ENCODE assay signal across 20 cellular contexts in the genomic region with DNA sequence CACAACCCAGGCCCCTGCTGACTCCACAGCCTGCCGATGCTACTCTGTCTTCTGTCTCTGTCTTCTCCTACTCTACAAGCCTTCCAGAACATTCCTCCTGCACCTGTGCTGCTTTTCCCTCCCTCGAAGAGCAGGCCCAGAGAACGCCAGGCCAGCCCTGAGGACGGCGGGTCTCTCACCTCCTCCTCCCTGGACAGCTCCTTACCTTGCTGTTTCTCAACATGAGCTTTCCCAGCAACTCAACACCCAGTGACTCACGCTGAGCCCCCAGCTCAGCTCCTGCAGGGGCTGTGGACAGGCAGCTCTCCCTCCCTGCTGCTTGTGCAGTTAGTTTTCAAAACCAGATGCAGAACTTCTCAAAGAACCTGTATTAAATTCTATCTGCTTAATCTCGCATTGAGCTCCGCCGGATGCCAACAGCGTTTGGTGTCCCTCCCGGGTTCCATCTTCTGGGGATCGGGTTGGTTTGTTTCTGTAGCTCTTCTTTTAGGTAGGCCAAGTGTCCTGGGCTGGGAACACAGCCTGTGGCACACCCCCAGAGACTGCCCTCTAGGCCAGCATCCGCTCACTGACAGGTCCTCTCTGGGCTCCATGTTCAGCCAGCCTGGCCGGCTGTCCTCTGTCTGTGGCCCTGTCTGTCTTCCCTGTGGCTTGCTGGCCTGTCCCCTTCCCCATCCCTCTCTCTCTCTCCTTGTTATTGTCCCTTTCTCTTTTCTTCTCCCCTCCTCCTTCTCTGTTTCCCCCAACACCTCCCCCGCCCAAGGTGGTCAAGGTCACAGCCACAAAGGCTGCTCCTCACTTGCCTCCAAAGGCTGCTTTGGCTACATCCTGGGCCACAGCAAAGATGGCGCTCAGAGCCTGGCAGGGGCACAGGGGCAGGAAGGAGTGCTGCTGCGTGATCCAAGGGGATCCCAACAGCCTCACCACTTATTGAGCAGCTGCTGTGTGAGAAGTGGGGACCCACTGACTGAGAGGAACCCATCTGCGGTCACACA.
"Had no signal": no experiment of that assay in that cellular context is flagged by ENCODE, and none has a peak within 500 bp of the region (broad histone marks: within the 10 kb centered on the region; RNA-seq: fewer than 3 reads in every experiment).

No MANE protein-coding gene starts in this region.

- H3K36me3 ChIP-seq: sigmoid colon, uterus had no signal

- DNase-seq: activated effector memory CD4-positive, alpha-beta T cell treated with anti-CD3 and anti-CD28 coated beads, Interleukin-2, amount 50 U/mL, for 16 hours; activated naive CD4-positive, alpha-beta T cell treated with anti-CD3 and anti-CD28 coated beads, Interleukin-2, amount 10 ng/mL, durations not matched to agents 7 days and 5 days; activated T-cell treated with anti-CD3 and anti-CD28 coated beads, Interleukin-2, amount 50 U/mL, for 72 hours; amygdala; erythroblast; foreskin melanocyte; hippocampal formation; left ventricle myocardium superior; occipital lobe; sigmoid colon; stimulated activated CD4-positive, alpha-beta T cell treated with anti-CD3 and anti-CD28 coated beads, Interleukin-2, amount 100 ng/mL, for 48 hours; stimulated activated CD8-positive, alpha-beta memory T cell treated with anti-CD3 and anti-CD28 coated beads, Interleukin-4, amount 100 ng/mL, for 48 hours; stimulated activated naive CD4-positive, alpha-beta T cell; T-cell; T-helper 9 cell; testis; trophoblast cell; uterus had no signal

- H3K4me1 ChIP-seq: sigmoid colon, testis, uterus had no signal

- H3K27ac ChIP-seq: sigmoid colon, testis, uterus had no signal

- ATAC-seq: activated T-cell treated with anti-CD3 and anti-CD28 coated beads, Interleukin-2, amount 50 U/mL, for 72 hours; left ventricle myocardium superior; T-cell; WTC11 had no signal

- H3K4me3 ChIP-seq: sigmoid colon, smooth muscle cell, testis, uterus had no signal

- H3K9me3 ChIP-seq: sigmoid colon, testis, uterus had no signal

- H3K27me3 ChIP-seq: testis, uterus had no signal

- H3K4me2 ChIP-seq: smooth muscle cell had no signal
